ENCODE assay signal across 22 cellular contexts in the genomic region with DNA sequence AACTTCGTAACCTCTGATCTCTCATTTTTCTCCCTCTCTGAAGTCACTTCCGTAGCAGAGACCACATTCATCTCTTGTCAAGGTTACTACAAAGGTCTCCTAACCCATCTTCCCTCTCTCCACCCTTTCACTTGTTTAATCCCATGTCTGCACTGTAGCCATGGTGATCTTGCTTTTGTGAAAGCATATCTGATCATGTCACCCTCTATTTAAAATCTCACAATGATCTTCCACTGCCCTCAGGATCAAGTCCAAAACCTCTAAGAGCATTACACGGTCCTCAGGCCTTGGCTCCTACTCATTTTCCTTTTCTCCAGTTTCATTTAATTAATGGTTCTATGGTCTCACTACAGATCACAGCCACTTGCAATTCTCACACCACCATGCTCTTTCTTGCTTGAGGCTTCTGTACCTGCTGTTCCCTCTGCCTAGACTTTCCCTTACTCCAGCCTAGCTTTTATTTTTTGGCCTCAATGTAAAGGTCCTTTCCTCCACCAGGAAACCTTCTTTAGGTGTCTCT. TPM values are rescaled to one million over a fixed set of nuclear protein-coding genes. Genes with fewer than 3 reads are reported as not detected.
A peak's percentile ranks its signal among the peaks of the same experiment; 100 is the strongest.
DNase-seq lines count a peak whose midpoint lies in the region; ATAC-seq and TF ChIP-seq lines count a peak whose summit lies in the region.
"Had no signal": no experiment of that assay in that cellular context is flagged by ENCODE, and none has a peak within 500 bp of the region (broad histone marks: within the 10 kb centered on the region; RNA-seq: fewer than 3 reads in every experiment).

No MANE protein-coding gene starts in this region.

- H3K36me3 ChIP-seq in ectodermal cell (ENCODE audit: control insufficient read depth, insufficient read depth, low read length), result no peaks in the 10 kb centered on the region
- H3K36me3 ChIP-seq: Peyer's patch, SJCRH30 had no signal

- DNase-seq in DMS79 treated with DMSO at 0.1 percent for 48 hours (lab: John Stamatoyannopoulos, UW) (peak; percentile 15), DMS79 (lab: John Stamatoyannopoulos, UW) (no peak), T-helper 17 cell (no peak), type B pancreatic cell (ENCODE audit: extremely low spot score, unreplicated experiment) (no peak), medulla oblongata (ENCODE audit: extremely low spot score) (no peak), activated gamma-delta T cell treated with Interleukin-2 at 50 U/mL for 16 hours (no peak)
- DNase-seq: ACHN; CD4-positive, alpha-beta T cell; COR-L47; DMS 273 treated with DMSO at 0.1 percent for 48 hours; Kasumi-1; NCI-H1694; NCI-H2081 treated with DMSO at 0.1 percent for 48 hours; NCI-H510A treated with DMSO at 0.1 percent for 48 hours; NCI-H774; Peyer's patch; SJCRH30 had no signal

- no peaks in the 10 kb centered on the region for H3K4me1 Mint-ChIP-seq in T-helper 17 cell
- peaks cover 25% of the 10 kb centered on the region for H3K4me1 Mint-ChIP-seq in type B pancreatic cell (ENCODE audit: unreplicated experiment)

- ATAC-seq in T-helper 17 cell, result no peak
- no peak for ATAC-seq in HG02763 (IDR thresholded peaks at IDR 0.05; ENCODE audit: unreplicated experiment)

- H3K27ac Mint-ChIP-seq in T-helper 17 cell (peak overlapping the region; percentile 6), type B pancreatic cell (no peak overlapping the region)
- H3K27ac Mint-ChIP-seq: CD4-positive, alpha-beta T cell; IgD-negative memory B cell had no signal

- H3K27me3 ChIP-seq in ectodermal cell (ENCODE audit: control insufficient read depth, insufficient read depth, low read length, poor library complexity, severe bottlenecking), result no peaks in the 10 kb centered on the region
- H3K27me3 ChIP-seq: BLaER1, Peyer's patch, SJCRH30 had no signal

- H3K36me3 Mint-ChIP-seq in T-helper 17 cell (ENCODE audit: low read depth) (peaks cover 8% of the 10 kb centered on the region), type B pancreatic cell (peaks cover 28% of the 10 kb centered on the region)
- H3K36me3 Mint-ChIP-seq: IgD-negative memory B cell had no signal

- H3K4me3 Mint-ChIP-seq in T-helper 17 cell, result no peak overlapping the region
- H3K4me3 Mint-ChIP-seq in type B pancreatic cell, result peak overlapping the region; percentile 12
- H3K4me3 Mint-ChIP-seq: CD4-positive, alpha-beta T cell; IgD-negative memory B cell had no signal

- no peaks in the 10 kb centered on the region for H3K9me3 ChIP-seq in T-helper 17 cell (ENCODE audit: control insufficient read depth, low read length, poor library complexity, severe bottlenecking)
- no peaks in the 10 kb centered on the region for H3K9me3 ChIP-seq in ectodermal cell (ENCODE audit: control insufficient read depth, low read length)
- H3K9me3 ChIP-seq: BLaER1, Peyer's patch, SJCRH30 had no signal

- H3K4me1 ChIP-seq in ectodermal cell (ENCODE audit: control insufficient read depth, insufficient read depth, low read length), result peaks cover 6% of the 10 kb centered on the region
- H3K4me1 ChIP-seq: Peyer's patch, SJCRH30 had no signal

- peaks cover 60% of the 10 kb centered on the region for H3K27me3 Mint-ChIP-seq in T-helper 17 cell
- no peaks in the 10 kb centered on the region for H3K27me3 Mint-ChIP-seq in type B pancreatic cell

- no peak overlapping the region for H3K4me3 ChIP-seq in ectodermal cell (ENCODE audit: insufficient read depth, low read depth, low read length)
- H3K4me3 ChIP-seq: BLaER1, Peyer's patch, SJCRH30 had no signal

- H3K27ac ChIP-seq in ectodermal cell (ENCODE audit: insufficient read depth, low read depth, low read length, poor library complexity, severe bottlenecking), result peak overlapping the region; percentile 2
- H3K27ac ChIP-seq: 22Rv1, BLaER1, Peyer's patch, SJCRH30 had no signal

- H3K9me3 Mint-ChIP-seq in type B pancreatic cell, result peaks cover 9% of the 10 kb centered on the region
- H3K9me3 Mint-ChIP-seq: CD4-positive, alpha-beta T cell; IgD-negative memory B cell had no signal

- TF ChIP-seq CTCF in type B pancreatic cell (conservative IDR thresholded peaks at IDR 0.05), result no peak

- 93 to 97% methylated on average over 3 of the region's 3 CpGs for WGBS in ectodermal cell, 2 experiments

RNA-seq across cellular contexts. Expression of a gene that starts 12.1 kb away (rescaled TPM):
- total RNA-seq in T-helper 17 cell (10 to 100 TPM; 16.5 to 28.0 TPM), type B pancreatic cell (ENCODE audit: low replicate concordance) (33.7 and 43.7 TPM in 2 replicates)
- polyA plus RNA-seq in ectodermal cell (2013, experiment 1 of 4), result 32.4 TPM
- polyA plus RNA-seq in ectodermal cell (2013, experiment 2 of 4), result 33.9 TPM
- polyA plus RNA-seq in ectodermal cell (2013, experiment 3 of 4), result 24.2 TPM
- 29.1 TPM for polyA plus RNA-seq in ectodermal cell (2013, experiment 4 of 4)
